In the genomic region with DNA sequence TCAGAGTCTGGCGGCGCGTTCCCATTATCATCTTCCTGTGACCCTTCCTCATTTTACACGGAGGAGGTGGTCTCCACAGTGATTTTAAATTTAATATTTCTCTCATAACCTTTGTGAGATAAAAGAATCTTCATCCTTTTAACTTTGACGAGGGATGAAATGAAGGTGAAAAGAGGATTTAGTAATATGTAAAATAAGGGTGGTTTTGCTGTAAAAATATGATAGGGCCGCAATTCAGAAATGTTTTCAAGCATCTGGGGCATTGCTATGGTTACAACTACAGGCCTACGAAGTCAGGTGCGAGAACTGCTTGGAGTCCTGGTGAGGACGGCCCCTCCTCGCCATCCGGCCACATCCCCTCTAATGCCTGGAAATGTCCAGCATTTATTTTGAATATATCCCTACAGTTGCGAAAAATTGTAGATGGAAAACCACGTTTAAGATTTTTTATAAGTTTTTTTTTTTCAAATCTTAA, we compare ENCODE assay signal across 1 cellular context.
TF ChIP-seq lines count a peak whose summit lies in the region.

No MANE protein-coding gene starts in this region.

TF ChIP-seq in K562, 482 proteins besides CTCF, POLR2A, EP300 and RAD21 (continues in another document):
- TF ChIP-seq ARNT (IDR thresholded peaks at IDR 0.05) (peak; percentile 35 to 72; a peak in 1 of 4 replicates), ZNF589 (CRISPR knock-in tag; IDR thresholded peaks at IDR 0.05; ENCODE audit: low read depth) (peak; percentile 86), ATF7 (IDR thresholded peaks at IDR 0.05) (peak; percentile 14; the same call in 1 of the 2 replicates), ZNF316 (IDR thresholded peaks at IDR 0.05) (no peak), ZKSCAN8 (CRISPR knock-in tag; IDR thresholded peaks at IDR 0.05) (no peak), SREBF1 (IDR thresholded peaks at IDR 0.05; ENCODE audit: borderline replicate concordance, low read depth, low read length) (no peak), ZNF717 (CRISPR knock-in tag; IDR thresholded peaks at IDR 0.05) (no peak), DMBX1 (CRISPR knock-in tag; IDR thresholded peaks at IDR 0.05; ENCODE audit: borderline replicate concordance) (no peak), FOSL1 (tag; conservative IDR thresholded peaks at IDR 0.05) (peak; percentile 45), POLR2H (tag; IDR thresholded peaks at IDR 0.05; ENCODE audit: low read depth) (peak; percentile 95), ZNF57 (CRISPR knock-in tag; IDR thresholded peaks at IDR 0.05) (no peak), HDAC8 (tag; IDR thresholded peaks at IDR 0.05) (peak; percentile 2; the same call in 1 of the 2 replicates), LEF1 (IDR thresholded peaks at IDR 0.05) (peak; percentile 79), TRIM24 (IDR thresholded peaks at IDR 0.05) (peak; percentile 6 to 23; a peak in 1 of 4 replicates), KLF6 (CRISPR knock-in tag; IDR thresholded peaks at IDR 0.05; ENCODE audit: borderline replicate concordance) (0 out of 2 replicates have a peak, but pooled peaks have one; percentile 4), ZNF274 (IDR thresholded peaks at IDR 0.05; ENCODE audit: borderline replicate concordance, low read depth, low read length) (no peak), SMARCA4 (IDR thresholded peaks at IDR 0.05) (peak; percentile 43), ZNF212 (CRISPR knock-in tag; IDR thresholded peaks at IDR 0.05) (no peak), TAF7 (tag; IDR thresholded peaks at IDR 0.05) (peak; percentile 47)
- TF ChIP-seq, protein P1, sequence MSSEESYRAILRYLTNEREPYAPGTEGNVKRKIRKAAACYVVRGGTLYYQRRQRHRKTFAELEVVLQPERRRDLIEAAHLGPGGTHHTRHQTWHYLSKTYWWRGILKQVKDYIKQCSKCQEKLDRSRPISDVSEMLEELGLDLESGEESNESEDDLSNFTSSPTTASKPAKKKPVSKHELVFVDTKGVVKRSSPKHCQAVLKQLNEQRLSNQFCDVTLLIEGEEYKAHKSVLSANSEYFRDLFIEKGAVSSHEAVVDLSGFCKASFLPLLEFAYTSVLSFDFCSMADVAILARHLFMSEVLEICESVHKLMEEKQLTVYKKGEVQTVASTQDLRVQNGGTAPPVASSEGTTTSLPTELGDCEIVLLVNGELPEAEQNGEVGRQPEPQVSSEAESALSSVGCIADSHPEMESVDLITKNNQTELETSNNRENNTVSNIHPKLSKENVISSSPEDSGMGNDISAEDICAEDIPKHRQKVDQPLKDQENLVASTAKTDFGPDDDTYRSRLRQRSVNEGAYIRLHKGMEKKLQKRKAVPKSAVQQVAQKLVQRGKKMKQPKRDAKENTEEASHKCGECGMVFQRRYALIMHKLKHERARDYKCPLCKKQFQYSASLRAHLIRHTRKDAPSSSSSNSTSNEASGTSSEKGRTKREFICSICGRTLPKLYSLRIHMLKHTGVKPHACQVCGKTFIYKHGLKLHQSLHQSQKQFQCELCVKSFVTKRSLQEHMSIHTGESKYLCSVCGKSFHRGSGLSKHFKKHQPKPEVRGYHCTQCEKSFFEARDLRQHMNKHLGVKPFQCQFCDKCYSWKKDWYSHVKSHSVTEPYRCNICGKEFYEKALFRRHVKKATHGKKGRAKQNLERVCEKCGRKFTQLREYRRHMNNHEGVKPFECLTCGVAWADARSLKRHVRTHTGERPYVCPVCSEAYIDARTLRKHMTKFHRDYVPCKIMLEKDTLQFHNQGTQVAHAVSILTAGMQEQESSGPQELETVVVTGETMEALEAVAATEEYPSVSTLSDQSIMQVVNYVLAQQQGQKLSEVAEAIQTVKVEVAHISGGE (CRISPR knock-in tag; IDR thresholded peaks at IDR 0.05), result peak in 1 of 3 experiments; percentile 93; a peak in 1 of 6 replicates
- TF ChIP-seq, protein P2, sequence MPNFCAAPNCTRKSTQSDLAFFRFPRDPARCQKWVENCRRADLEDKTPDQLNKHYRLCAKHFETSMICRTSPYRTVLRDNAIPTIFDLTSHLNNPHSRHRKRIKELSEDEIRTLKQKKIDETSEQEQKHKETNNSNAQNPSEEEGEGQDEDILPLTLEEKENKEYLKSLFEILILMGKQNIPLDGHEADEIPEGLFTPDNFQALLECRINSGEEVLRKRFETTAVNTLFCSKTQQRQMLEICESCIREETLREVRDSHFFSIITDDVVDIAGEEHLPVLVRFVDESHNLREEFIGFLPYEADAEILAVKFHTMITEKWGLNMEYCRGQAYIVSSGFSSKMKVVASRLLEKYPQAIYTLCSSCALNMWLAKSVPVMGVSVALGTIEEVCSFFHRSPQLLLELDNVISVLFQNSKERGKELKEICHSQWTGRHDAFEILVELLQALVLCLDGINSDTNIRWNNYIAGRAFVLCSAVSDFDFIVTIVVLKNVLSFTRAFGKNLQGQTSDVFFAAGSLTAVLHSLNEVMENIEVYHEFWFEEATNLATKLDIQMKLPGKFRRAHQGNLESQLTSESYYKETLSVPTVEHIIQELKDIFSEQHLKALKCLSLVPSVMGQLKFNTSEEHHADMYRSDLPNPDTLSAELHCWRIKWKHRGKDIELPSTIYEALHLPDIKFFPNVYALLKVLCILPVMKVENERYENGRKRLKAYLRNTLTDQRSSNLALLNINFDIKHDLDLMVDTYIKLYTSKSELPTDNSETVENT (CRISPR knock-in tag; IDR thresholded peaks at IDR 0.05), result no peak
- TF ChIP-seq, protein P3, sequence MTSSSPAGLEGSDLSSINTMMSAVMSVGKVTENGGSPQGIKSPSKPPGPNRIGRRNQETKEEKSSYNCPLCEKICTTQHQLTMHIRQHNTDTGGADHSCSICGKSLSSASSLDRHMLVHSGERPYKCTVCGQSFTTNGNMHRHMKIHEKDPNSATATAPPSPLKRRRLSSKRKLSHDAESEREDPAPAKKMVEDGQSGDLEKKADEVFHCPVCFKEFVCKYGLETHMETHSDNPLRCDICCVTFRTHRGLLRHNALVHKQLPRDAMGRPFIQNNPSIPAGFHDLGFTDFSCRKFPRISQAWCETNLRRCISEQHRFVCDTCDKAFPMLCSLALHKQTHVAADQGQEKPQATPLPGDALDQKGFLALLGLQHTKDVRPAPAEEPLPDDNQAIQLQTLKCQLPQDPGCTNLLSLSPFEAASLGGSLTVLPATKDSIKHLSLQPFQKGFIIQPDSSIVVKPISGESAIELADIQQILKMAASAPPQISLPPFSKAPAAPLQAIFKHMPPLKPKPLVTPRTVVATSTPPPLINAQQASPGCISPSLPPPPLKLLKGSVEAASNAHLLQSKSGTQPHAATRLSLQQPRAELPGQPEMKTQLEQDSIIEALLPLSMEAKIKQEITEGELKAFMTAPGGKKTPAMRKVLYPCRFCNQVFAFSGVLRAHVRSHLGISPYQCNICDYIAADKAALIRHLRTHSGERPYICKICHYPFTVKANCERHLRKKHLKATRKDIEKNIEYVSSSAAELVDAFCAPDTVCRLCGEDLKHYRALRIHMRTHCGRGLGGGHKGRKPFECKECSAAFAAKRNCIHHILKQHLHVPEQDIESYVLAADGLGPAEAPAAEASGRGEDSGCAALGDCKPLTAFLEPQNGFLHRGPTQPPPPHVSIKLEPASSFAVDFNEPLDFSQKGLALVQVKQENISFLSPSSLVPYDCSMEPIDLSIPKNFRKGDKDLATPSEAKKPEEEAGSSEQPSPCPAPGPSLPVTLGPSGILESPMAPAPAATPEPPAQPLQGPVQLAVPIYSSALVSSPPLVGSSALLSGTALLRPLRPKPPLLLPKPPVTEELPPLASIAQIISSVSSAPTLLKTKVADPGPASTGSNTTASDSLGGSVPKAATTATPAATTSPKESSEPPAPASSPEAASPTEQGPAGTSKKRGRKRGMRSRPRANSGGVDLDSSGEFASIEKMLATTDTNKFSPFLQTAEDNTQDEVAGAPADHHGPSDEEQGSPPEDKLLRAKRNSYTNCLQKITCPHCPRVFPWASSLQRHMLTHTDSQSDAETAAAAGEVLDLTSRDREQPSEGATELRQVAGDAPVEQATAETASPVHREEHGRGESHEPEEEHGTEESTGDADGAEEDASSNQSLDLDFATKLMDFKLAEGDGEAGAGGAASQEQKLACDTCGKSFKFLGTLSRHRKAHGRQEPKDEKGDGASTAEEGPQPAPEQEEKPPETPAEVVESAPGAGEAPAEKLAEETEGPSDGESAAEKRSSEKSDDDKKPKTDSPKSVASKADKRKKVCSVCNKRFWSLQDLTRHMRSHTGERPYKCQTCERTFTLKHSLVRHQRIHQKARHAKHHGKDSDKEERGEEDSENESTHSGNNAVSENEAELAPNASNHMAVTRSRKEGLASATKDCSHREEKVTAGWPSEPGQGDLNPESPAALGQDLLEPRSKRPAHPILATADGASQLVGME (CRISPR knock-in tag; IDR thresholded peaks at IDR 0.05), result no peak
- TF ChIP-seq, protein P4, sequence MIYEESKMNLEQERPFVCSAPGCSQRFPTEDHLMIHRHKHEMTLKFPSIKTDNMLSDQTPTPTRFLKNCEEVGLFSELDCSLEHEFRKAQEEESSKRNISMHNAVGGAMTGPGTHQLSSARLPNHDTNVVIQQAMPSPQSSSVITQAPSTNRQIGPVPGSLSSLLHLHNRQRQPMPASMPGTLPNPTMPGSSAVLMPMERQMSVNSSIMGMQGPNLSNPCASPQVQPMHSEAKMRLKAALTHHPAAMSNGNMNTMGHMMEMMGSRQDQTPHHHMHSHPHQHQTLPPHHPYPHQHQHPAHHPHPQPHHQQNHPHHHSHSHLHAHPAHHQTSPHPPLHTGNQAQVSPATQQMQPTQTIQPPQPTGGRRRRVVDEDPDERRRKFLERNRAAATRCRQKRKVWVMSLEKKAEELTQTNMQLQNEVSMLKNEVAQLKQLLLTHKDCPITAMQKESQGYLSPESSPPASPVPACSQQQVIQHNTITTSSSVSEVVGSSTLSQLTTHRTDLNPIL (CRISPR knock-in tag; IDR thresholded peaks at IDR 0.05), result no peak
- TF ChIP-seq, protein P5, sequence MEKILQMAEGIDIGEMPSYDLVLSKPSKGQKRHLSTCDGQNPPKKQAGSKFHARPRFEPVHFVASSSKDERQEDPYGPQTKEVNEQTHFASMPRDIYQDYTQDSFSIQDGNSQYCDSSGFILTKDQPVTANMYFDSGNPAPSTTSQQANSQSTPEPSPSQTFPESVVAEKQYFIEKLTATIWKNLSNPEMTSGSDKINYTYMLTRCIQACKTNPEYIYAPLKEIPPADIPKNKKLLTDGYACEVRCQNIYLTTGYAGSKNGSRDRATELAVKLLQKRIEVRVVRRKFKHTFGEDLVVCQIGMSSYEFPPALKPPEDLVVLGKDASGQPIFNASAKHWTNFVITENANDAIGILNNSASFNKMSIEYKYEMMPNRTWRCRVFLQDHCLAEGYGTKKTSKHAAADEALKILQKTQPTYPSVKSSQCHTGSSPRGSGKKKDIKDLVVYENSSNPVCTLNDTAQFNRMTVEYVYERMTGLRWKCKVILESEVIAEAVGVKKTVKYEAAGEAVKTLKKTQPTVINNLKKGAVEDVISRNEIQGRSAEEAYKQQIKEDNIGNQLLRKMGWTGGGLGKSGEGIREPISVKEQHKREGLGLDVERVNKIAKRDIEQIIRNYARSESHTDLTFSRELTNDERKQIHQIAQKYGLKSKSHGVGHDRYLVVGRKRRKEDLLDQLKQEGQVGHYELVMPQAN (IDR thresholded peaks at IDR 0.05; ENCODE audit: borderline replicate concordance), result no peak
- TF ChIP-seq, protein P6, sequence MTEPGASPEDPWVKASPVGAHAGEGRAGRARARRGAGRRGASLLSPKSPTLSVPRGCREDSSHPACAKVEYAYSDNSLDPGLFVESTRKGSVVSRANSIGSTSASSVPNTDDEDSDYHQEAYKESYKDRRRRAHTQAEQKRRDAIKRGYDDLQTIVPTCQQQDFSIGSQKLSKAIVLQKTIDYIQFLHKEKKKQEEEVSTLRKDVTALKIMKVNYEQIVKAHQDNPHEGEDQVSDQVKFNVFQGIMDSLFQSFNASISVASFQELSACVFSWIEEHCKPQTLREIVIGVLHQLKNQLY (CRISPR knock-in tag; conservative IDR thresholded peaks at IDR 0.05), result no peak
- TF ChIP-seq, protein P7, sequence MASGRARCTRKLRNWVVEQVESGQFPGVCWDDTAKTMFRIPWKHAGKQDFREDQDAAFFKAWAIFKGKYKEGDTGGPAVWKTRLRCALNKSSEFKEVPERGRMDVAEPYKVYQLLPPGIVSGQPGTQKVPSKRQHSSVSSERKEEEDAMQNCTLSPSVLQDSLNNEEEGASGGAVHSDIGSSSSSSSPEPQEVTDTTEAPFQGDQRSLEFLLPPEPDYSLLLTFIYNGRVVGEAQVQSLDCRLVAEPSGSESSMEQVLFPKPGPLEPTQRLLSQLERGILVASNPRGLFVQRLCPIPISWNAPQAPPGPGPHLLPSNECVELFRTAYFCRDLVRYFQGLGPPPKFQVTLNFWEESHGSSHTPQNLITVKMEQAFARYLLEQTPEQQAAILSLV (tag; IDR thresholded peaks at IDR 0.05), result no peak
- TF ChIP-seq, protein P8, sequence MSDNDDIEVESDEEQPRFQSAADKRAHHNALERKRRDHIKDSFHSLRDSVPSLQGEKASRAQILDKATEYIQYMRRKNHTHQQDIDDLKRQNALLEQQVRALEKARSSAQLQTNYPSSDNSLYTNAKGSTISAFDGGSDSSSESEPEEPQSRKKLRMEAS (CRISPR knock-in tag; IDR thresholded peaks at IDR 0.05), result no peak
- TF ChIP-seq, protein P9, sequence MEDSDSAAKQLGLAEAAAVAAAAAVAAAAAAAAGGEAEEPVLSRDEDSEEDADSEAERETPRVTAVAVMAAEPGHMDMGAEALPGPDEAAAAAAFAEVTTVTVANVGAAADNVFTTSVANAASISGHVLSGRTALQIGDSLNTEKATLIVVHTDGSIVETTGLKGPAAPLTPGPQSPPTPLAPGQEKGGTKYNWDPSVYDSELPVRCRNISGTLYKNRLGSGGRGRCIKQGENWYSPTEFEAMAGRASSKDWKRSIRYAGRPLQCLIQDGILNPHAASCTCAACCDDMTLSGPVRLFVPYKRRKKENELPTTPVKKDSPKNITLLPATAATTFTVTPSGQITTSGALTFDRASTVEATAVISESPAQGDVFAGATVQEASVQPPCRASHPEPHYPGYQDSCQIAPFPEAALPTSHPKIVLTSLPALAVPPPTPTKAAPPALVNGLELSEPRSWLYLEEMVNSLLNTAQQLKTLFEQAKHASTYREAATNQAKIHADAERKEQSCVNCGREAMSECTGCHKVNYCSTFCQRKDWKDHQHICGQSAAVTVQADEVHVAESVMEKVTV (CRISPR knock-in tag; IDR thresholded peaks at IDR 0.05), result 0 out of 2 replicates have a peak, but pooled peaks have one; percentile 5
- TF ChIP-seq, protein P10, sequence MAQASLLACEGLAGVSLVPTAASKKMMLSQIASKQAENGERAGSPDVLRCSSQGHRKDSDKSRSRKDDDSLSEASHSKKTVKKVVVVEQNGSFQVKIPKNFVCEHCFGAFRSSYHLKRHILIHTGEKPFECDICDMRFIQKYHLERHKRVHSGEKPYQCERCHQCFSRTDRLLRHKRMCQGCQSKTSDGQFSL (CRISPR knock-in tag; IDR thresholded peaks at IDR 0.05), result no peak
- TF ChIP-seq, protein P10 (tag; IDR thresholded peaks at IDR 0.05), result 0 out of 4 replicates have a peak, but pooled peaks of 1 of the 2 experiments have one; percentile 74
